In the genomic region with DNA sequence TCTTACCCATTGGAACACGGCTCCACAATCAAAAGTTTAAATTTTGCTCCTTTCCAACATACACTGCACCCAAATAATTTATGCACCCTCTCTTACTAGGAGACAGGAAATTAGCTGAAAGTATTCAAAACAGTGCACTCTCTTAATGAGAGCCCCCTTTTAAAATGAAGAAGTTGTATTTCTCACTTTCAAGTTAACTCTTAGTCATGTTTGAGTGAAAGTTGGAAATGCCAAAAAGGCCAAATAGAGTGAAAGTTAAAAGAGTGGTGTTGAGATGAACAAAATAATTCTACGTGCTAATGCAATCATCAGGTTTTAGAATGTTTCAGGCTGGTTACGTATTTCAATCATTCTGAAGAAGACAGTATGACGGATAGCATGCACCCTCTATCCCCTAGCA, we compare ENCODE assay signal across 12 cellular contexts.
DNase-seq lines count a peak whose midpoint lies in the region; ATAC-seq and TF ChIP-seq lines count a peak whose summit lies in the region.
"Had no signal": no experiment of that assay in that cellular context is flagged by ENCODE, and none has a peak within 500 bp of the region (broad histone marks: within the 10 kb centered on the region; RNA-seq: fewer than 3 reads in every experiment).

No MANE protein-coding gene starts in this region.

- POLR2A ChIA-PET in HEK293T (lab: Yijun Ruan, JAX) = interaction anchor here (1.7 kb wide), 1 partner anchor 183 kb away, joined by 4 read pairs; no protein-coding TSS in a partner anchor

- no peaks in the 10 kb centered on the region for H3K27me3 Mint-ChIP-seq in IgD-negative memory B cell
- H3K27me3 Mint-ChIP-seq in stimulated activated memory B cell treated with anti-CD40 and anti-IgM and Interleukin-4, amounts not matched to agents 10 μg/mL and 1 μg/mL and 100 μg/mL, for 72 hours = no peaks in the 10 kb centered on the region
- peaks cover 2% of the 10 kb centered on the region for H3K27me3 Mint-ChIP-seq in glutamatergic neuron (ENCODE audit: unreplicated experiment)
- H3K27me3 Mint-ChIP-seq: activated CD4-positive, alpha-beta T cell treated with anti-CD3 and anti-CD28 coated beads, Interleukin-2, amount 10 ng/mL, durations not matched to agents 24 days and 14 days; activated naive CD8-positive, alpha-beta T cell treated with anti-CD3 and anti-CD28 coated beads, Interleukin-2, amount 10 ng/mL, durations not matched to agents 7 days and 5 days had no signal

- peak overlapping the region; percentile 69 to 90 (median 84) for H3K4me3 Mint-ChIP-seq in IgD-negative memory B cell
- peak overlapping the region; percentile 74 for H3K4me3 Mint-ChIP-seq in stimulated activated memory B cell treated with anti-CD40 and anti-IgM and Interleukin-4, amounts not matched to agents 10 μg/mL and 1 μg/mL and 100 μg/mL, for 72 hours
- H3K4me3 Mint-ChIP-seq in glutamatergic neuron (ENCODE audit: unreplicated experiment) = no peak overlapping the region
- H3K4me3 Mint-ChIP-seq: activated CD4-positive, alpha-beta T cell treated with anti-CD3 and anti-CD28 coated beads, Interleukin-2, amount 10 ng/mL, durations not matched to agents 24 days and 14 days; activated naive CD8-positive, alpha-beta T cell treated with anti-CD3 and anti-CD28 coated beads, Interleukin-2, amount 10 ng/mL, durations not matched to agents 7 days and 5 days had no signal

- H3K36me3 Mint-ChIP-seq in IgD-negative memory B cell (no peaks in the 10 kb centered on the region), glutamatergic neuron (ENCODE audit: unreplicated experiment) (no peaks in the 10 kb centered on the region)
- peaks cover 12% of the 10 kb centered on the region for H3K36me3 Mint-ChIP-seq in stimulated activated memory B cell treated with anti-CD40 and anti-IgM and Interleukin-4, amounts not matched to agents 10 μg/mL and 1 μg/mL and 100 μg/mL, for 72 hours
- H3K36me3 Mint-ChIP-seq: activated naive CD8-positive, alpha-beta T cell treated with anti-CD3 and anti-CD28 coated beads, Interleukin-2, amount 10 ng/mL, durations not matched to agents 7 days and 5 days had no signal

- H3K27ac Mint-ChIP-seq in IgD-negative memory B cell = peak overlapping the region; percentile 25 to 74 (median 25)
- H3K27ac Mint-ChIP-seq in stimulated activated memory B cell treated with anti-CD40 and anti-IgM and Interleukin-4, amounts not matched to agents 10 μg/mL and 1 μg/mL and 100 μg/mL, for 72 hours = peak overlapping the region; percentile 84
- H3K27ac Mint-ChIP-seq in glutamatergic neuron (ENCODE audit: unreplicated experiment) = no peak overlapping the region
- H3K27ac Mint-ChIP-seq: activated CD4-positive, alpha-beta T cell treated with anti-CD3 and anti-CD28 coated beads, Interleukin-2, amount 10 ng/mL, durations not matched to agents 24 days and 14 days; activated naive CD8-positive, alpha-beta T cell treated with anti-CD3 and anti-CD28 coated beads, Interleukin-2, amount 10 ng/mL, durations not matched to agents 7 days and 5 days had no signal

- peak; percentile 83 for ATAC-seq in GM19452 (IDR thresholded peaks at IDR 0.05; ENCODE audit: unreplicated experiment)
- peak; percentile 92 for ATAC-seq in HG02884 (IDR thresholded peaks at IDR 0.05; ENCODE audit: unreplicated experiment)
- peak; percentile 90 for ATAC-seq in stimulated activated memory B cell treated with anti-CD40 and anti-IgM and Interleukin-4, amounts not matched to agents 10 μg/mL and 1 μg/mL and 100 μg/mL, for 72 hours

- H3K4me1 Mint-ChIP-seq in IgD-negative memory B cell (peaks cover 20 to 30% (median 23%) of the 10 kb centered on the region in 3 donors), glutamatergic neuron (ENCODE audit: low read depth, unreplicated experiment) (peaks cover 2% of the 10 kb centered on the region)
- peaks cover 40% of the 10 kb centered on the region for H3K4me1 Mint-ChIP-seq in stimulated activated memory B cell treated with anti-CD40 and anti-IgM and Interleukin-4, amounts not matched to agents 10 μg/mL and 1 μg/mL and 100 μg/mL, for 72 hours
- H3K4me1 Mint-ChIP-seq: activated CD4-positive, alpha-beta T cell treated with anti-CD3 and anti-CD28 coated beads, Interleukin-2, amount 10 ng/mL, durations not matched to agents 24 days and 14 days; activated naive CD8-positive, alpha-beta T cell treated with anti-CD3 and anti-CD28 coated beads, Interleukin-2, amount 10 ng/mL, durations not matched to agents 7 days and 5 days had no signal

- intact Hi-C loops in cardiac septum (cut with DNase I) = no loop called here

- DNase-seq in glutamatergic neuron (no peak), C1 segment of cervical spinal cord (lab: John Stamatoyannopoulos, UW) (no peak), cardiac septum (ENCODE audit: low spot score) (no peak), HEK293T (ENCODE audit: extremely low spot score) (no peak)
- DNase-seq: activated CD4-positive, alpha-beta T cell treated with anti-CD3 and anti-CD28 coated beads, Interleukin-2, amount 10 ng/mL, durations not matched to agents 24 days and 14 days; activated naive CD8-positive, alpha-beta T cell treated with anti-CD3 and anti-CD28 coated beads, Interleukin-2, amount 10 ng/mL, durations not matched to agents 7 days and 5 days; SIG-M5; testis had no signal

- TF ChIP-seq CTCF in glutamatergic neuron (IDR thresholded peaks at IDR 0.05; ENCODE audit: partially characterized antibody, unreplicated experiment) = no peak

- CTCF ChIA-PET in HEK293T (lab: Yijun Ruan, JAX) = no interaction called here

- H3K9me3 Mint-ChIP-seq in IgD-negative memory B cell (peaks cover 0 to 6% (median 4%) of the 10 kb centered on the region in 3 donors), glutamatergic neuron (ENCODE audit: unreplicated experiment) (no peaks in the 10 kb centered on the region)
- peaks cover 8% of the 10 kb centered on the region for H3K9me3 Mint-ChIP-seq in stimulated activated memory B cell treated with anti-CD40 and anti-IgM and Interleukin-4, amounts not matched to agents 10 μg/mL and 1 μg/mL and 100 μg/mL, for 72 hours
- H3K9me3 Mint-ChIP-seq: activated CD4-positive, alpha-beta T cell treated with anti-CD3 and anti-CD28 coated beads, Interleukin-2, amount 10 ng/mL, durations not matched to agents 24 days and 14 days had no signal

TF ChIP-seq in HEK293T, 16 proteins besides CTCF, POLR2A, EP300 and RAD21:
- TF ChIP-seq FOXA1 (IDR thresholded peaks at IDR 0.05) (no peak), FOXK2 (IDR thresholded peaks at IDR 0.05) (no peak), TARDBP (IDR thresholded peaks at IDR 0.05) (no peak), ZNF384 (IDR thresholded peaks at IDR 0.05) (no peak), ELF4 (IDR thresholded peaks at IDR 0.05) (no peak), ARNT (IDR thresholded peaks at IDR 0.05) (no peak), NFRKB (IDR thresholded peaks at IDR 0.05) (no peak)
